Comparison of ENCODE assay signal across 24 cellular contexts in genomic region chr6:132174919-132175318, GRCh38.
A peak's percentile ranks its signal among the peaks of the same experiment; 100 is the strongest.
DNase-seq lines count a peak whose midpoint lies in the region; ATAC-seq, FAIRE-seq and TF ChIP-seq lines count a peak whose summit lies in the region.
"Had no signal": no experiment of that assay in that cellular context is flagged by ENCODE, and none has a peak within 500 bp of the region (broad histone marks: within the 10 kb centered on the region; RNA-seq: fewer than 3 reads in every experiment).

No MANE protein-coding gene starts in this region.

- TF ChIP-seq EP300 in A549 (IDR thresholded peaks at IDR 0.05), result no peak
- no peak for TF ChIP-seq EP300 in K562 (IDR thresholded peaks at IDR 0.05; ENCODE audit: low read length)

- H4K91ac ChIP-seq in trophoblast cell (ENCODE audit: low read depth, low read length), result no peak overlapping the region

- H3K27me3 ChIP-seq in BLaER1 (no peaks in the 10 kb centered on the region), K562 (ENCODE audit: control insufficient read depth in 2 of 2, insufficient read depth in 2 of 2, low read length in 2 of 2) (no peaks in the 10 kb centered on the region), trophoblast cell (ENCODE audit: insufficient read depth, low read length) (no peaks in the 10 kb centered on the region)
- H3K27me3 ChIP-seq: BE2C had no signal

- no peak overlapping the region for H2AK5ac ChIP-seq in trophoblast cell (ENCODE audit: low read length)

- H3K36me3 ChIP-seq in BLaER1, result peaks cover 35% of the 10 kb centered on the region
- no peaks in the 10 kb centered on the region for H3K36me3 ChIP-seq in K562 (ENCODE audit: control insufficient read depth, insufficient read depth, low read length)
- no peaks in the 10 kb centered on the region for H3K36me3 ChIP-seq in trophoblast cell (ENCODE audit: control insufficient read depth in 1 of 2, insufficient read depth in 2 of 2, low read length in 2 of 2)
- H3K36me3 ChIP-seq: BE2C had no signal

- 58% methylated on average over 3 of the region's 3 CpGs for WGBS in A549 (ENCODE audit: missing lambda C conversion rate)
- WGBS in K562 (ENCODE audit: insufficient coverage, low coverage, missing lambda C conversion rate), result 0% methylated on average over 3 of the region's 3 CpGs
- WGBS in trophoblast cell (ENCODE audit: extremely low coverage, insufficient coverage, insufficient read length), result no CpG with 5 or more reads among the region's 3 CpGs

- no TSS peak for BruUV-seq in K562 (replicated peaks; lab: Mats Ljungman, UMichigan)

- ATAC-seq in A549 (no peak), K562 (no peak)
- ATAC-seq: CD8-positive, alpha-beta T cell; GM12878 had no signal

- H3K9me3 ChIP-seq in A549 (peaks cover 8% of the 10 kb centered on the region; the same call in 1 of the 3 replicates), BLaER1 (peaks cover 58% of the 10 kb centered on the region), K562 (replicated peaks; ENCODE audit: control insufficient read depth, insufficient read depth, low read depth, low read length) (no peaks in the 10 kb centered on the region), trophoblast cell (ENCODE audit: insufficient read depth, low read depth, low read length) (peaks cover 7% of the 10 kb centered on the region)
- H3K9me3 ChIP-seq: BE2C had no signal

- no peak overlapping the region for H3K4ac ChIP-seq in trophoblast cell (ENCODE audit: low read depth, low read length)

- H3K9ac ChIP-seq in BLaER1 (no peak overlapping the region), K562 (ENCODE audit: insufficient read depth in 1 of 2, low read depth in 2 of 2, low read length in 2 of 2) (no peak overlapping the region), trophoblast cell (ENCODE audit: low read length) (no peak overlapping the region)
- H3K9ac ChIP-seq: BLaER1 treated with 17β-estradiol and CSF1 and Interleukin-3, amounts not matched to agents 10 nM and 100 nM had no signal

- H2BK120ac ChIP-seq in trophoblast cell (ENCODE audit: insufficient read depth, low read length, poor library complexity), result no peak overlapping the region

- H3K9me1 ChIP-seq in K562 (ENCODE audit: control insufficient read depth, insufficient read depth, low read length), result no peaks in the 10 kb centered on the region

- H4K20me1 ChIP-seq in BLaER1, result no peaks in the 10 kb centered on the region
- H4K20me1 ChIP-seq in K562 (replicated peaks; ENCODE audit: control insufficient read depth, insufficient read depth, low read length), result no peaks in the 10 kb centered on the region
- H4K20me1 ChIP-seq: BLaER1 treated with 17β-estradiol and CSF1 and Interleukin-3, amounts not matched to agents 10 nM and 100 nM had no signal

- FAIRE-seq in A549 (lab: Jason Lieb, UNC) (no peak), K562 (lab: Jason Lieb, UNC) (no peak)
- FAIRE-seq: A204.1, GM12878, GM12892, GM18507 had no signal

- no peak overlapping the region for H2BK12ac ChIP-seq in trophoblast cell (ENCODE audit: low read length)

- POLR2A ChIA-PET in A549 (lab: Yijun Ruan, JAX), result no interaction called here
- POLR2A ChIA-PET in K562 (lab: Yijun Ruan, JAX), result no interaction called here

- TF ChIP-seq RAD21 in A549 (conservative IDR thresholded peaks at IDR 0.05 in 1 of 2, IDR thresholded peaks at IDR 0.05 in 1 of 2) (no peak), K562 (CRISPR knock-in tag; conservative IDR thresholded peaks at IDR 0.05 in 1 of 2, IDR thresholded peaks at IDR 0.05 in 1 of 2) (no peak)

- H3K79me1 ChIP-seq in trophoblast cell (ENCODE audit: low read length), result no peaks in the 10 kb centered on the region

- no peak overlapping the region for H4K12ac ChIP-seq in trophoblast cell (ENCODE audit: low read depth, low read length)

- H3K23ac ChIP-seq in trophoblast cell (ENCODE audit: low read length), result no peak overlapping the region

- no peak overlapping the region for H4K8ac ChIP-seq in trophoblast cell (ENCODE audit: low read depth, low read length)

- H3K4me1 ChIP-seq in A549 (no peaks in the 10 kb centered on the region), BLaER1 (no peaks in the 10 kb centered on the region), K562 (replicated peaks in 1 of 2; ENCODE audit: control insufficient read depth in 2 of 2, insufficient read depth in 2 of 2, low read length in 2 of 2) (no peaks in the 10 kb centered on the region), trophoblast cell (ENCODE audit: control insufficient read depth in 1 of 2, insufficient read depth in 2 of 2, low read length in 2 of 2) (no peaks in the 10 kb centered on the region)
- H3K4me1 ChIP-seq: BE2C had no signal

- TF ChIP-seq CTCF in A549 (IDR thresholded peaks at IDR 0.05), result no peak
- TF ChIP-seq CTCF in K562 (IDR thresholded peaks at IDR 0.05 in 2 of 3, conservative IDR thresholded peaks at IDR 0.05 in 1 of 3; ENCODE audit: insufficient read depth in 2 of 3, low read depth in 1 of 3, low read length in 3 of 3), result no peak

- H3K4me3 ChIP-seq in A549, result no peak overlapping the region
- H3K4me3 ChIP-seq in BLaER1, result 0 out of 2 replicates have a peak overlapping the region, but pooled peaks have one; percentile 2
- no peak overlapping the region for H3K4me3 ChIP-seq in K562
- peak overlapping the region; percentile 56 for H3K4me3 ChIP-seq in trophoblast cell (ENCODE audit: low read depth, low read length)
- H3K4me3 ChIP-seq: GM12878 had no signal

- H3K18ac ChIP-seq in trophoblast cell (ENCODE audit: low read length), result no peak overlapping the region

- no peak overlapping the region for H2BK5ac ChIP-seq in trophoblast cell (ENCODE audit: low read depth, low read length, poor library complexity)

- H3K4me2 ChIP-seq in A549 (no peak overlapping the region), BLaER1 (no peak overlapping the region), K562 (ENCODE audit: insufficient read depth, low read length) (no peak overlapping the region), trophoblast cell (ENCODE audit: low read length) (no peak overlapping the region)
- H3K4me2 ChIP-seq: BLaER1 treated with 17β-estradiol and CSF1 and Interleukin-3, amounts not matched to agents 10 nM and 100 nM had no signal

- in situ Hi-C loops in K562 (cut with MboI), result no loop called here

- no peak for TF ChIP-seq POLR2A in A549 (IDR thresholded peaks at IDR 0.05; ENCODE audit: low read length)
- no peak for TF ChIP-seq POLR2A in K562 (conservative IDR thresholded peaks at IDR 0.05)

- intact Hi-C loops in K562 (cut with micrococcal nuclease), result no loop called here

- H3K79me2 ChIP-seq in K562 (ENCODE audit: control insufficient read depth, insufficient read depth, low read length), result no peaks in the 10 kb centered on the region
- no peaks in the 10 kb centered on the region for H3K79me2 ChIP-seq in trophoblast cell (ENCODE audit: control insufficient read depth, insufficient read depth, low read length, poor library complexity)

- DNase-seq in A549 (ENCODE audit: low read depth in 1 of 2, low spot score in 1 of 2), result no peak
- DNase-seq in K562 (ENCODE audit: extremely low read depth in 1 of 4, low spot score in 3 of 4), result no peak
- DNase-seq in trophoblast cell, result no peak
- no peak for DNase-seq in COR-L47 (lab: John Stamatoyannopoulos, UW)
- no peak for DNase-seq in iPS-NIHi7 (ENCODE audit: extremely low spot score)
- no peak for DNase-seq in activated CD4-positive, alpha-beta T cell treated with anti-CD3 and anti-CD28 coated beads for 48 hours
- DNase-seq: 8988T; BE2C; CD4-positive, alpha-beta T cell; CD8-positive, alpha-beta T cell; DMS 273 treated with DMSO at 0.1 percent for 48 hours; DMS153; DMS53; DMS79; DND-41; EL; GDM1 had no signal

- no peak overlapping the region for H2AFZ ChIP-seq in K562 (ENCODE audit: low read depth, low read length)
- no peak overlapping the region for H2AFZ ChIP-seq in trophoblast cell (ENCODE audit: insufficient read depth, low read length, poor library complexity)

- CTCF ChIA-PET in A549 (lab: Yijun Ruan, JAX) (interaction anchor here (1.0 to 1.8 kb wide), 3 partner anchors 43 to 265 kb away, joined by 3 to 5 read pairs (median 4); no protein-coding TSS in a partner anchor), K562 (lab: Yijun Ruan, JAX; ENCODE audit: low intra/inter-chr PET ratio) (no interaction called here)

- H3K27ac ChIP-seq in A549 (no peak overlapping the region), BLaER1 (no peak overlapping the region), K562 (ENCODE audit: extremely low read depth, low read depth, low read length) (no peak overlapping the region), trophoblast cell (ENCODE audit: low read depth, low read length) (no peak overlapping the region)
- H3K27ac ChIP-seq: BLaER1 treated with 17β-estradiol and CSF1 and Interleukin-3, amounts not matched to agents 10 nM and 100 nM; C4-2B had no signal

- no peak overlapping the region for H3K14ac ChIP-seq in trophoblast cell (ENCODE audit: low read length)

TF ChIP-seq in A549, 52 proteins besides CTCF, POLR2A, EP300 and RAD21:
- no peak for TF ChIP-seq ZNF302 (CRISPR knock-in tag; IDR thresholded peaks at IDR 0.05)
- TF ChIP-seq ZFP36 (IDR thresholded peaks at IDR 0.05; ENCODE audit: borderline replicate concordance, partially characterized antibody), result peak; percentile 89

TF ChIP-seq in K562, 482 proteins besides CTCF, POLR2A, EP300 and RAD21 (continues in another document):
- TF ChIP-seq ZFP36 (IDR thresholded peaks at IDR 0.05; ENCODE audit: low read depth, low read length, partially characterized antibody) (peak; percentile 65), PHF20 (IDR thresholded peaks at IDR 0.05; ENCODE audit: partially characterized antibody) (no peak), TGIF2 (CRISPR knock-in tag; IDR thresholded peaks at IDR 0.05) (no peak), KAT2B (IDR thresholded peaks at IDR 0.05; ENCODE audit: low read depth, low read length) (no peak), IFI16 (CRISPR knock-in tag; IDR thresholded peaks at IDR 0.05) (no peak)

Comparison
In these comparisons a context has a peak if more than half of its experiments do, and no peak if none do; other contexts are left out.
1. H3K4me3 ChIP-seq: peak in BLaER1 (single experiment) and trophoblast cell (single experiment); none in A549 (single experiment) and K562 (single experiment).
2. Of the 35 proteins assayed by ChIP-seq in both K562 and A549: peak only in K562: none; only in A549: none; in both: ZFP36; in neither: 34.